Comparison of ENCODE assay signal across 11 cellular contexts in the genomic region with DNA sequence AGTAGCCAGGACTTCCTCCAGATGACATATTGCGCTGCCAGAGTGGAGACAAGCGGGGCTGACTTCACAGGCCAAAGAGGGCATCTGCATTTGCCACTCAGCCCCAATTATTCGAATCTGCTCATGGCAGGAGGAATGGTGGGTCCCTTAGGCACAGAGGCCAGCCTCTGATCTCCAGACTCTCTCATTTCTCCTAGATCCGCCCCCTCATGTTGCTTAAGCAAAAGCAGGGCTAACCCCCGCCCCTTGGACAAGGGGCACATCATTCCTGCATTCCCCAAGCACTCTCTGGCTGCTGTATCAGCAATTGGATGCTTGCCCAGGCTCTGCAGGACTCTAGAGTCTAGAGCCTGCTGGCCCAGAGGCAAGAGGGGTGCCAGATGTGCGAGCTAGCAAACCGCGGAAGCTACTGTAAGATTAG.
DNase-seq lines count a peak whose midpoint lies in the region; ATAC-seq and TF ChIP-seq lines count a peak whose summit lies in the region.
"Had no signal": no experiment of that assay in that cellular context is flagged by ENCODE, and none has a peak within 500 bp of the region (broad histone marks: within the 10 kb centered on the region; RNA-seq: fewer than 3 reads in every experiment).

No MANE protein-coding gene starts in this region.

- intact Hi-C loops in Right ventricle myocardium superior (cut with DNase I), result no loop called here
- intact Hi-C loops in cardiac septum (cut with DNase I), result loop anchor here (10.0 kb wide), 1 partner anchor 788 kb away; no protein-coding TSS in a partner anchor
- intact Hi-C loops in body of pancreas (cut with DNase I), result no loop called here

- H3K4me1 ChIP-seq in body of pancreas, result no peaks in the 10 kb centered on the region
- peaks cover 0 to 5% of the 10 kb centered on the region in 2 donors for H3K4me1 ChIP-seq in lung (ENCODE audit: control insufficient read depth in 2 of 2, insufficient read depth in 2 of 2, low read length in 2 of 2)
- H3K4me1 ChIP-seq: BLaER1 had no signal

- DNase-seq in Right ventricle myocardium superior, result peak; percentile 82
- no peak for DNase-seq in cardiac septum (ENCODE audit: low spot score)
- peak; percentile 35 to 58 (median 44) for DNase-seq in body of pancreas
- peak; percentile 67 for DNase-seq in lung (ENCODE audit: low spot score)
- no peak for DNase-seq in SW 1271 (lab: John Stamatoyannopoulos, UW)
- DNase-seq in GM13977 (ENCODE audit: low spot score), result no peak
- DNase-seq: activated CD8-positive, alpha-beta memory T cell treated with anti-CD3 and anti-CD28 coated beads, Interleukin-2, amount 50 U/mL, for 4 hours; NCI-H1930 had no signal

- no peaks in the 10 kb centered on the region for H3K36me3 ChIP-seq in body of pancreas (replicated peaks in 1 of 2; ENCODE audit: insufficient read depth in 1 of 2, low read depth in 2 of 2)
- no peaks in the 10 kb centered on the region for H3K36me3 ChIP-seq in lung (ENCODE audit: control insufficient read depth in 2 of 2, insufficient read depth in 2 of 2, low read length in 2 of 2)
- H3K36me3 ChIP-seq: BLaER1 had no signal

- TF ChIP-seq POLR2A in body of pancreas (IDR thresholded peaks at IDR 0.05), result no peak

- H3K4me3 ChIP-seq in body of pancreas (no peak overlapping the region), lung (no peak overlapping the region)
- H3K4me3 ChIP-seq: BLaER1 had no signal

- TF ChIP-seq CTCF in body of pancreas (IDR thresholded peaks at IDR 0.05), result no peak
- no peak for TF ChIP-seq CTCF in lung (IDR thresholded peaks at IDR 0.05; ENCODE audit: control extremely low read depth, extremely low read depth)
- no peak for TF ChIP-seq CTCF in GM13977 (IDR thresholded peaks at IDR 0.05; ENCODE audit: extremely low read depth, insufficient read depth, missing control alignments)

- in situ Hi-C loops in GM13977 (cut with MboI; ENCODE audit: low pct_unique_long_range_greater_than_20kb, low sequenced_read_pairs, unreplicated experiment), result loop anchor here (25.0 kb wide), 1 partner anchor 800 kb away; no protein-coding TSS in a partner anchor

- H3K9me3 ChIP-seq in body of pancreas (no peaks in the 10 kb centered on the region), lung (ENCODE audit: control insufficient read depth in 2 of 2, insufficient read depth in 1 of 2, low read length in 1 of 2) (peaks cover 0 to 4% of the 10 kb centered on the region in 2 donors)
- H3K9me3 ChIP-seq: BLaER1 had no signal

- 67 to 68% methylated on average over 8 of the region's 8 CpGs for WGBS in body of pancreas, 2 donors
- WGBS in lung, 2 donors, result 63 to 76% methylated on average over 8 of the region's 8 CpGs

- H3K27me3 ChIP-seq in body of pancreas (no peaks in the 10 kb centered on the region), lung (ENCODE audit: control insufficient read depth, insufficient read depth) (no peaks in the 10 kb centered on the region)
- H3K27me3 ChIP-seq: BLaER1 had no signal

- H3K27ac ChIP-seq in body of pancreas, result no peak overlapping the region
- H3K27ac ChIP-seq in lung (ENCODE audit: low read depth in 1 of 2, low read length in 1 of 2), result no peak overlapping the region
- H3K27ac ChIP-seq: BLaER1 had no signal

- ATAC-seq in Right ventricle myocardium superior (ENCODE audit: poor library complexity), result peak; percentile 97
- peak; percentile 21 for ATAC-seq in body of pancreas
- peak; percentile 77 for ATAC-seq in lung (ENCODE audit: insufficient read depth, low FRiP score)
- no peak for ATAC-seq in HG02938 (IDR thresholded peaks at IDR 0.05; ENCODE audit: unreplicated experiment)
- no peak for ATAC-seq in HG02884 (IDR thresholded peaks at IDR 0.05; ENCODE audit: unreplicated experiment)

Comparison
In these comparisons a context has a peak if more than half of its experiments do, and no peak if none do; other contexts are left out.
1. DNase-seq: peak in Right ventricle myocardium superior (single experiment), body of pancreas (4 of 4) and lung (single experiment); none in cardiac septum (single experiment), SW 1271 (0 of 2) and GM13977 (single experiment).
2. ATAC-seq: peak in Right ventricle myocardium superior (single experiment), body of pancreas (single experiment) and lung (single experiment); none in HG02938 (single experiment) and HG02884 (single experiment).